In genomic region chr7:74253331-74253730, GRCh38 we compare ENCODE assay signal across 10 cellular contexts. TPM values are rescaled to one million over a fixed set of nuclear protein-coding genes. Genes with fewer than 3 reads are reported as not detected.
DNase-seq lines count a peak whose midpoint lies in the region; ATAC-seq and TF ChIP-seq lines count a peak whose summit lies in the region.
"Had no signal": no experiment of that assay in that cellular context is flagged by ENCODE, and none has a peak within 500 bp of the region (broad histone marks: within the 10 kb centered on the region; RNA-seq: fewer than 3 reads in every experiment).

No MANE protein-coding gene starts in this region.

- in situ Hi-C loops in HAP-1 (cut with MboI; ENCODE audit: low sequenced_read_pairs): no loop called here

- H2AFZ ChIP-seq in SU-DHL-6 (ENCODE audit: low read depth, low read length, severe bottlenecking) (no peak overlapping the region), fibroblast of lung (ENCODE audit: low read length) (no peak overlapping the region)

- H3K4me2 ChIP-seq in SU-DHL-6 (ENCODE audit: low read depth, low read length, poor library complexity, severe bottlenecking): peak overlapping the region; percentile 69
- H3K4me2 ChIP-seq in fibroblast of lung (ENCODE audit: extremely low read depth, insufficient read depth, low read length): peak overlapping the region; percentile 85

- H3K4me1 ChIP-seq in HAP-1 (peaks cover 8% of the 10 kb centered on the region), fibroblast of lung (ENCODE audit: control insufficient read depth, extremely low read depth, insufficient read depth, low read length) (peaks cover 9% of the 10 kb centered on the region)

- H3K27ac ChIP-seq in SU-DHL-6 (ENCODE audit: low read depth, low read length) (peak overlapping the region; percentile 63), fibroblast of lung (ENCODE audit: insufficient read depth, low read length) (peak overlapping the region; percentile 99)

- intact Hi-C loops in left colon (cut with DNase I, micrococcal nuclease): no loop called here

- DNase-seq in HAP-1 (ENCODE audit: low spot score in 2 of 2): no peak
- no peak for DNase-seq in fibroblast of lung (ENCODE audit: low read depth in 2 of 2)
- DNase-seq in skeletal muscle cell (ENCODE audit: low read depth): no peak
- no peak for DNase-seq in left colon
- DNase-seq in SHP77 (lab: John Stamatoyannopoulos, UW): no peak
- DNase-seq in activated gamma-delta T cell treated with Interleukin-2 at 50 U/mL for 16 hours: no peak
- no peak for DNase-seq in GM19238 (ENCODE audit: insufficient read length, low spot score)
- DNase-seq: left cardiac atrium, T-helper 9 cell had no signal

- H3K36me3 ChIP-seq in HAP-1 (replicated peaks) (peaks cover 40% of the 10 kb centered on the region), SU-DHL-6 (ENCODE audit: low read length) (peaks cover 3% of the 10 kb centered on the region; the same call in 1 of the 2 replicates), fibroblast of lung (ENCODE audit: control insufficient read depth, insufficient read depth, low read length) (peaks cover 5% of the 10 kb centered on the region)

- H3K9ac ChIP-seq in SU-DHL-6 (ENCODE audit: low read length): peak overlapping the region; percentile 94
- peak overlapping the region; percentile 98 for H3K9ac ChIP-seq in fibroblast of lung (ENCODE audit: insufficient read depth, low read length)

- ATAC-seq in left colon: no peak

- H3K4me3 ChIP-seq in HAP-1 (peak overlapping the region; percentile 97), SU-DHL-6 (ENCODE audit: insufficient read depth, low read length, poor library complexity, severe bottlenecking) (peak overlapping the region; percentile 87), fibroblast of lung (replicated peaks in 1 of 4; ENCODE audit: control extremely low read depth in 1 of 4, insufficient read depth in 1 of 4, low read depth in 3 of 4, low read length in 4 of 4) (peak overlapping the region; percentile 76 to 99 (median 96)), skeletal muscle cell (ENCODE audit: low read depth, low read length) (peak overlapping the region; percentile 78)

- no peaks in the 10 kb centered on the region; the same call in 1 of the 2 replicates for H3F3A ChIP-seq in SU-DHL-6 (ENCODE audit: insufficient read depth)

- no peaks in the 10 kb centered on the region for H4K20me1 ChIP-seq in SU-DHL-6 (ENCODE audit: low read depth, low read length)
- H4K20me1 ChIP-seq in fibroblast of lung (ENCODE audit: control insufficient read depth, extremely low read depth, insufficient read depth, low read length): no peaks in the 10 kb centered on the region

- H3K9me2 ChIP-seq in SU-DHL-6 (replicated peaks; ENCODE audit: insufficient read depth, low read length): no peaks in the 10 kb centered on the region

- no peak for TF ChIP-seq CTCF in SU-DHL-6 (IDR thresholded peaks at IDR 0.05; ENCODE audit: insufficient read depth, low read length, poor library complexity, severe bottlenecking)
- no peak for TF ChIP-seq CTCF in fibroblast of lung (conservative IDR thresholded peaks at IDR 0.05 in 1 of 2, IDR thresholded peaks at IDR 0.05 in 1 of 2; ENCODE audit: low read depth in 1 of 2, low read length in 2 of 2)

- H3K79me2 ChIP-seq in SU-DHL-6 (ENCODE audit: insufficient read depth, low read length): peaks cover 31% of the 10 kb centered on the region
- H3K79me2 ChIP-seq in fibroblast of lung (ENCODE audit: control insufficient read depth, insufficient read depth, low read length): peaks cover 13% of the 10 kb centered on the region

- no peaks in the 10 kb centered on the region for H3K27me3 ChIP-seq in HAP-1 (ENCODE audit: low read depth)
- H3K27me3 ChIP-seq in SU-DHL-6 (ENCODE audit: low read length): no peaks in the 10 kb centered on the region
- H3K27me3 ChIP-seq in fibroblast of lung (ENCODE audit: control insufficient read depth, insufficient read depth, low read length): no peaks in the 10 kb centered on the region

- H3K9me3 ChIP-seq in HAP-1 (no peaks in the 10 kb centered on the region), SU-DHL-6 (ENCODE audit: insufficient read depth, low read length) (no peaks in the 10 kb centered on the region), fibroblast of lung (ENCODE audit: control insufficient read depth, insufficient read depth, low read depth, low read length) (no peaks in the 10 kb centered on the region)

RNA-seq across cellular contexts. Expression of gene RFC2, which starts 0.9 kb away (rescaled TPM):
- total RNA-seq in fibroblast of lung (9.9 and 11.8 TPM in 2 replicates), left colon (10 to 100 TPM; 13.9 to 16.1 TPM)
- polyA plus RNA-seq in fibroblast of lung: 19.6 and 33.2 TPM in 2 replicates
- polyA plus RNA-seq in fibroblast of lung (2012): 22.4 and 40.6 TPM in 2 replicates
- 13.9 and 18.1 TPM in 2 replicates for polyA minus RNA-seq in fibroblast of lung (ENCODE audit: low replicate concordance)

RNA-seq across cellular contexts. Expression of gene CLIP2, which starts 35.9 kb away (rescaled TPM):
- total RNA-seq in fibroblast of lung (58.3 and 77.8 TPM in 2 replicates), left colon (10 to 100 TPM; 63.5 to 83.6 TPM)
- 9.6 and 13.1 TPM in 2 replicates for polyA plus RNA-seq in fibroblast of lung
- 35.3 and 55.2 TPM in 2 replicates for polyA plus RNA-seq in fibroblast of lung (2012)
- polyA minus RNA-seq in fibroblast of lung (ENCODE audit: low replicate concordance): 44.8 and 58.9 TPM in 2 replicates

RNA-seq across cellular contexts. Expression of gene LAT2, which starts 43.5 kb away (rescaled TPM):
- total RNA-seq in fibroblast of lung (0.26 and 0.50 TPM in 2 replicates), left colon (1 to 10 TPM; 1.1 to 6.9 TPM)
- polyA plus RNA-seq in fibroblast of lung: 0.34 and 0.36 TPM in 2 replicates
- polyA plus RNA-seq in fibroblast of lung (2012): 0.40 and 0.54 TPM in 2 replicates
- 0.33 and 6.0 TPM in 2 replicates for polyA minus RNA-seq in fibroblast of lung (ENCODE audit: low replicate concordance)
